ENCODE assay signal across 1 cellular context in the genomic region with DNA sequence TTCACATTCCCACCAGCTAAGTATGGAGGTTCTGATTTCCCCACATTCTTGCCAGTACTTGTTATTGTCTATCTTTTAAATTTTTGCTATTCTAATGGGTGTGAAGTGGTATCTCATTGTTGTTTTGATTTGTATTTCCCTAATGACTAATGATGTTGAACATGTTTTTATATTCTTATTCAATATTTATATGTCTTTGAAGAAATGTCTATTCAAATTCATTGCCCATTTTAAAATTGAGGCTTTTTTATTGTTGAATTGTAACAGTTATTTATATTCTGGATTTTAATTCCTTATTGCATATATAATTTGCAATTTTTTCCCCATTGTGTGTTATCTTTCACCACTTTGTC.
A peak's percentile ranks its signal among the peaks of the same experiment; 100 is the strongest.
TF ChIP-seq lines count a peak whose summit lies in the region.

No MANE protein-coding gene starts in this region.

TF ChIP-seq in K562, 482 proteins besides CTCF, POLR2A, EP300 and RAD21 (continued from another document):
- TF ChIP-seq, protein P1, sequence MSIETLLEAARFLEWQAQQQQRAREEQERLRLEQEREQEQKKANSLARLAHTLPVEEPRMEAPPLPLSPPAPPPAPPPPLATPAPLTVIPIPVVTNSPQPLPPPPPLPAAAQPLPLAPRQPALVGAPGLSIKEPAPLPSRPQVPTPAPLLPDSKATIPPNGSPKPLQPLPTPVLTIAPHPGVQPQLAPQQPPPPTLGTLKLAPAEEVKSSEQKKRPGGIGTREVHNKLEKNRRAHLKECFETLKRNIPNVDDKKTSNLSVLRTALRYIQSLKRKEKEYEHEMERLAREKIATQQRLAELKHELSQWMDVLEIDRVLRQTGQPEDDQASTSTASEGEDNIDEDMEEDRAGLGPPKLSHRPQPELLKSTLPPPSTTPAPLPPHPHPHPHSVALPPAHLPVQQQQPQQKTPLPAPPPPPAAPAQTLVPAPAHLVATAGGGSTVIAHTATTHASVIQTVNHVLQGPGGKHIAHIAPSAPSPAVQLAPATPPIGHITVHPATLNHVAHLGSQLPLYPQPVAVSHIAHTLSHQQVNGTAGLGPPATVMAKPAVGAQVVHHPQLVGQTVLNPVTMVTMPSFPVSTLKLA (conservative IDR thresholded peaks at IDR 0.05): peak in 1 of 2 experiments; percentile 28; a peak in 1 of 4 replicates
- TF ChIP-seq E2F1 (CRISPR knock-in tag; IDR thresholded peaks at IDR 0.05): no peak
- TF ChIP-seq, protein P2, sequence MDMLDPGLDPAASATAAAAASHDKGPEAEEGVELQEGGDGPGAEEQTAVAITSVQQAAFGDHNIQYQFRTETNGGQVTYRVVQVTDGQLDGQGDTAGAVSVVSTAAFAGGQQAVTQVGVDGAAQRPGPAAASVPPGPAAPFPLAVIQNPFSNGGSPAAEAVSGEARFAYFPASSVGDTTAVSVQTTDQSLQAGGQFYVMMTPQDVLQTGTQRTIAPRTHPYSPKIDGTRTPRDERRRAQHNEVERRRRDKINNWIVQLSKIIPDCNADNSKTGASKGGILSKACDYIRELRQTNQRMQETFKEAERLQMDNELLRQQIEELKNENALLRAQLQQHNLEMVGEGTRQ (CRISPR knock-in tag; IDR thresholded peaks at IDR 0.05): no peak
- no peak for TF ChIP-seq TEAD1 (CRISPR knock-in tag; IDR thresholded peaks at IDR 0.05)
- no peak for TF ChIP-seq KLF16 (IDR thresholded peaks at IDR 0.05)
- no peak for TF ChIP-seq STAT5A (IDR thresholded peaks at IDR 0.05; ENCODE audit: borderline replicate concordance, low read length)
- TF ChIP-seq ZEB2 (IDR thresholded peaks at IDR 0.05): no peak
- no peak for TF ChIP-seq POLR2AphosphoS2 (IDR thresholded peaks at IDR 0.05; ENCODE audit: low read length)
- TF ChIP-seq FUS (optimal IDR thresholded peaks at IDR 0.05; ENCODE audit: low read depth, low read length): no peak
- no peak for TF ChIP-seq ILF3 (IDR thresholded peaks at IDR 0.05; ENCODE audit: borderline replicate concordance)
- no peak for TF ChIP-seq LARP7 (IDR thresholded peaks at IDR 0.05)
- no peak for TF ChIP-seq PTBP1 (IDR thresholded peaks at IDR 0.05; ENCODE audit: low read depth, low read length)
- no peak for TF ChIP-seq PTRF (tag; IDR thresholded peaks at IDR 0.05)
- TF ChIP-seq, protein P3, sequence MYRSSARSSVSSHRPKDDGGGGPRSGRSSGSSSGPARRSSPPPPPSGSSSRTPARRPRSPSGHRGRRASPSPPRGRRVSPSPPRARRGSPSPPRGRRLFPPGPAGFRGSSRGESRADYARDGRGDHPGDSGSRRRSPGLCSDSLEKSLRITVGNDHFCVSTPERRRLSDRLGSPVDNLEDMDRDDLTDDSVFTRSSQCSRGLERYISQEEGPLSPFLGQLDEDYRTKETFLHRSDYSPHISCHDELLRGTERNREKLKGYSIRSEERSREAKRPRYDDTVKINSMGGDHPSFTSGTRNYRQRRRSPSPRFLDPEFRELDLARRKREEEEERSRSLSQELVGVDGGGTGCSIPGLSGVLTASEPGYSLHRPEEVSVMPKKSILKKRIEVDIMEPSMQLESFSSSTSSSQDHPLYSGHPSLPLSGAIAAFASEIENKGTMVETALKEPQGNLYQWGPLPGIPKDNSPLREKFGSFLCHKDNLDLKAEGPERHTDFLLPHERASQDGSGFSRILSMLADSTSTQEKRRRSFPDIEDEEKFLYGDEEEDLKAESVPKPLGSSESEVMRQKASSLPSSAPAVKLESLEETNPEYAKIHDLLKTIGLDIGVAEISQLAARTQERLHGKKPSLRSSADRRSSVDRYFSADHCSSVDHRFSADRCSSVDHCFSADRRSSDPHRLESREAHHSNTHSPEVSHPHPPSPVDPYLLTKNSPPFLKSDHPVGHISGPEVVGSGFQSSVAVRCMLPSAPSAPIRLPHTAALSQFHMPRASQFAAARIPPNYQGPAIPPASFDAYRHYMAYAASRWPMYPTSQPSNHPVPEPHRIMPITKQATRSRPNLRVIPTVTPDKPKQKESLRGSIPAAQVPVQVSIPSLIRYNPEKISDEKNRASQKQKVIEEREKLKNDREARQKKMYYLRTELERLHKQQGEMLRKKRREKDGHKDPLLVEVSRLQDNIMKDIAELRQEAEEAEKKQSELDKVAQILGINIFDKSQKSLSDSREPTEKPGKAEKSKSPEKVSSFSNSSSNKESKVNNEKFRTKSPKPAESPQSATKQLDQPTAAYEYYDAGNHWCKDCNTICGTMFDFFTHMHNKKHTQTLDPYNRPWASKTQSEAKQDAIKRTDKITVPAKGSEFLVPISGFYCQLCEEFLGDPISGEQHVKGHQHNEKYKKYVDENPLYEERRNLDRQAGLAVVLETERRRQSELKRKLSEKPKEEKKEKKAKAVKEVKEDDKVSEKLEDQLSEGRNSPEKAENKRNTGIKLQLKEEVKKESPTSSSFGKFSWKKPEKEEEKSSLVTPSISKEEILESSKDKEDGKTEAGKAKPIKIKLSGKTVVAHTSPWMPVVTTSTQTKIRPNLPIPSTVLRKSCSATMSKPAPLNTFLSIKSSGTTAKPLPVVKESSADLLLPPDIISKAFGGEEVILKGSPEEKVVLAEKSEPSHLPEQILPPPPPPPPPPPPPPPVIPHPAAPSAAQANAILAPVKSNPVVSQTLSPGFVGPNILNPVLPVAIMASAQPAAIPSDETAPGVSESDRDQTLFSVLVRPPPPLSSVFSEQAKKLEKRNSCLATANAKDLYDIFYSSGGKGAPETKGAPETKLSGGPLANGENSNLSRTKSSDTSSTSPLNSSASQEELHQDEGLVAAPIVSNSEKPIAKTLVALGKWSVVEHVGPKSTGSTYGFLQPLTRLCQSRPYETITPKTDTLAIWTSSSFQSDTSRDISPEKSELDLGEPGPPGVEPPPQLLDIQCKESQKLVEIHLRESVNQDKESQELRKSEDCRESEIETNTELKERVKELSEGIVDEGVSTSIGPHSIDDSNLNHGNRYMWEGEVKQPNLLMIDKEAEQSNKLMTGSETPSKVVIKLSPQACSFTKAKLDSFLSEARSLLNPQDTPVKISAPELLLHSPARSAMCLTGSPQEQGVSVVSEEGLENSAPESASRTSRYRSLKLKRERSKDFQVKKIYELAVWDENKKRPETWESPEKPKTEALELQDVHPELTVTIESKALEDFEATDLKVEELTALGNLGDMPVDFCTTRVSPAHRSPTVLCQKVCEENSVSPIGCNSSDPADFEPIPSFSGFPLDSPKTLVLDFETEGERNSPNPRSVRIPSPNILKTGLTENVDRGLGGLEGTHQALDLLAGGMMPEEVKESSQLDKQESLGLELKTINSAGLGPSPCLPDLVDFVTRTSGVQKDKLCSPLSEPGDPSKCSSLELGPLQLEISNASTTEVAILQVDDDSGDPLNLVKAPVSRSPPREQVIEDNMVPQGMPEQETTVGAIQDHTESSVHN (IDR thresholded peaks at IDR 0.05; ENCODE audit: borderline replicate concordance in 1 of 2, low read depth in 1 of 2): 0 out of 4 replicates have a peak, but pooled peaks of 1 of the 2 experiments have one; percentile 2
- no peak for TF ChIP-seq E2F3 (CRISPR knock-in tag; IDR thresholded peaks at IDR 0.05)
- no peak for TF ChIP-seq ZNF75A (CRISPR knock-in tag; IDR thresholded peaks at IDR 0.05)
- no peak for TF ChIP-seq SAFB2 (IDR thresholded peaks at IDR 0.05; ENCODE audit: borderline replicate concordance, low read depth, low read length, severe bottlenecking)
- no peak for TF ChIP-seq HDAC6 (IDR thresholded peaks at IDR 0.05; ENCODE audit: low read depth, low read length)
- 0 out of 4 replicates have a peak, but pooled peaks of 1 of the 2 experiments have one; percentile 59 for TF ChIP-seq KDM4B (IDR thresholded peaks at IDR 0.05; ENCODE audit: borderline replicate concordance in 2 of 2, low read depth in 1 of 2)
- no peak for TF ChIP-seq RUNX1 (IDR thresholded peaks at IDR 0.05; ENCODE audit: low read depth)
- no peak for TF ChIP-seq TAL1 (IDR thresholded peaks at IDR 0.05)
- no peak for TF ChIP-seq CCAR2 (IDR thresholded peaks at IDR 0.05; ENCODE audit: low read depth, low read length)
- no peak for TF ChIP-seq FIP1L1 (IDR thresholded peaks at IDR 0.05; ENCODE audit: low read depth, low read length, poor library complexity, severe bottlenecking)
- no peak for TF ChIP-seq NELFE (IDR thresholded peaks at IDR 0.05; ENCODE audit: insufficient read depth, insufficient read length)
- no peak for TF ChIP-seq CHD1 (IDR thresholded peaks at IDR 0.05; ENCODE audit: low read length)
- TF ChIP-seq HLTF (IDR thresholded peaks at IDR 0.05): peak; percentile 48; the same call in 1 of the 2 replicates
- TF ChIP-seq ZNF197 (CRISPR knock-in tag; IDR thresholded peaks at IDR 0.05; ENCODE audit: low read depth): no peak
- no peak for TF ChIP-seq HDAC8 (tag; IDR thresholded peaks at IDR 0.05)
- TF ChIP-seq ETV1 (tag; conservative IDR thresholded peaks at IDR 0.05; ENCODE audit: low read depth): no peak
- 0 out of 2 replicates have a peak, but pooled peaks have one; percentile 71 for TF ChIP-seq CHAMP1 (IDR thresholded peaks at IDR 0.05)
- TF ChIP-seq PHTF2 (CRISPR knock-in tag; IDR thresholded peaks at IDR 0.05): no peak
- TF ChIP-seq CCNT2 (IDR thresholded peaks at IDR 0.05; ENCODE audit: borderline replicate concordance, extremely low read depth, insufficient read length, low read depth, low read length): no peak
- TF ChIP-seq, protein P4, sequence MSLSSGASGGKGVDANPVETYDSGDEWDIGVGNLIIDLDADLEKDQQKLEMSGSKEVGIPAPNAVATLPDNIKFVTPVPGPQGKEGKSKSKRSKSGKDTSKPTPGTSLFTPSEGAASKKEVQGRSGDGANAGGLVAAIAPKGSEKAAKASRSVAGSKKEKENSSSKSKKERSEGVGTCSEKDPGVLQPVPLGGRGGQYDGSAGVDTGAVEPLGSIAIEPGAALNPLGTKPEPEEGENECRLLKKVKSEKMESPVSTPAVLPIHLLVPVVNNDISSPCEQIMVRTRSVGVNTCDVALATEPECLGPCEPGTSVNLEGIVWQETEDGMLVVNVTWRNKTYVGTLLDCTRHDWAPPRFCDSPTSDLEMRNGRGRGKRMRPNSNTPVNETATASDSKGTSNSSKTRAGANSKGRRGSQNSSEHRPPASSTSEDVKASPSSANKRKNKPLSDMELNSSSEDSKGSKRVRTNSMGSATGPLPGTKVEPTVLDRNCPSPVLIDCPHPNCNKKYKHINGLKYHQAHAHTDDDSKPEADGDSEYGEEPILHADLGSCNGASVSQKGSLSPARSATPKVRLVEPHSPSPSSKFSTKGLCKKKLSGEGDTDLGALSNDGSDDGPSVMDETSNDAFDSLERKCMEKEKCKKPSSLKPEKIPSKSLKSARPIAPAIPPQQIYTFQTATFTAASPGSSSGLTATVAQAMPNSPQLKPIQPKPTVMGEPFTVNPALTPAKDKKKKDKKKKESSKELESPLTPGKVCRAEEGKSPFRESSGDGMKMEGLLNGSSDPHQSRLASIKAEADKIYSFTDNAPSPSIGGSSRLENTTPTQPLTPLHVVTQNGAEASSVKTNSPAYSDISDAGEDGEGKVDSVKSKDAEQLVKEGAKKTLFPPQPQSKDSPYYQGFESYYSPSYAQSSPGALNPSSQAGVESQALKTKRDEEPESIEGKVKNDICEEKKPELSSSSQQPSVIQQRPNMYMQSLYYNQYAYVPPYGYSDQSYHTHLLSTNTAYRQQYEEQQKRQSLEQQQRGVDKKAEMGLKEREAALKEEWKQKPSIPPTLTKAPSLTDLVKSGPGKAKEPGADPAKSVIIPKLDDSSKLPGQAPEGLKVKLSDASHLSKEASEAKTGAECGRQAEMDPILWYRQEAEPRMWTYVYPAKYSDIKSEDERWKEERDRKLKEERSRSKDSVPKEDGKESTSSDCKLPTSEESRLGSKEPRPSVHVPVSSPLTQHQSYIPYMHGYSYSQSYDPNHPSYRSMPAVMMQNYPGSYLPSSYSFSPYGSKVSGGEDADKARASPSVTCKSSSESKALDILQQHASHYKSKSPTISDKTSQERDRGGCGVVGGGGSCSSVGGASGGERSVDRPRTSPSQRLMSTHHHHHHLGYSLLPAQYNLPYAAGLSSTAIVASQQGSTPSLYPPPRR (CRISPR knock-in tag; IDR thresholded peaks at IDR 0.05; ENCODE audit: borderline replicate concordance): no peak
- no peak for TF ChIP-seq ESRRB (CRISPR knock-in tag; IDR thresholded peaks at IDR 0.05; ENCODE audit: borderline replicate concordance)
- TF ChIP-seq MAX (CRISPR knock-in tag; IDR thresholded peaks at IDR 0.05): no peak
- TF ChIP-seq ASH1L (IDR thresholded peaks at IDR 0.05; ENCODE audit: borderline replicate concordance, low read depth, partially characterized antibody): no peak
- TF ChIP-seq ZKSCAN8 (CRISPR knock-in tag; IDR thresholded peaks at IDR 0.05): no peak
- 0 out of 2 replicates have a peak, but pooled peaks have one; percentile 13 for TF ChIP-seq EP400 (IDR thresholded peaks at IDR 0.05)
- TF ChIP-seq PPARD (CRISPR knock-in tag; IDR thresholded peaks at IDR 0.05): no peak
- TF ChIP-seq SMAD1 (IDR thresholded peaks at IDR 0.05; ENCODE audit: low read depth, low read length, partially characterized antibody): no peak
